1 cellular context compared by ENCODE assay signal in the genomic region with DNA sequence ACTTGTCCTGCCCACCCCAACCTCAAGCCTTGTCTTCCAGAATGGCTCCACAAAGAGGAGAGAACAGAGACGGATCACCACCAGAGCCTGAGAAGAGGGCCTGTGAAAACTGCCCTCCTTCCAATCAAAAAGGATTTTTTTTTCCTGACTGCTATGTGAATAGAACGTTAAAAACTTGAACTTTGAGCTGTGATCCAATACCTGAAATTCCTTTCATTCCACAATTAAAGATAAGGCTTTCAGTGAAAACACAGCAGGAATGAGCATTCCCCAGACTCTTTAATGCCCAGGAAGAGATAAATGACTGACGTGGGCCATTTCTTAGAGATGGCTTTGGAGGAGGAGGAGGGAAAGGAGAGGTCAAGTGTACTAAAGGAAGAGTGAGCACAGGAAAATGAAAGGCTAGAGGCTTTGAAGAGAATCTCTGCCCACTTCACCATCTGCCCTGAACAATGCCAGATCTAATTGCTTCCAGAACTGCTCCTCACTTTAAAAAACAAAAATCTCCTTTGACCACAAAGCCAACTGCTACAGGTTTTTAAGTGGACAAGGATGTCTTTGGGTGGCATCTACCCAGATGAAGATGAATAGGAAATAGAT.
TF ChIP-seq lines count a peak whose summit lies in the region.

No MANE protein-coding gene starts in this region.

TF ChIP-seq in HepG2, 621 proteins besides CTCF, POLR2A, EP300 and RAD21 (continued from another document and continues in another):
- TF ChIP-seq, protein P1, sequence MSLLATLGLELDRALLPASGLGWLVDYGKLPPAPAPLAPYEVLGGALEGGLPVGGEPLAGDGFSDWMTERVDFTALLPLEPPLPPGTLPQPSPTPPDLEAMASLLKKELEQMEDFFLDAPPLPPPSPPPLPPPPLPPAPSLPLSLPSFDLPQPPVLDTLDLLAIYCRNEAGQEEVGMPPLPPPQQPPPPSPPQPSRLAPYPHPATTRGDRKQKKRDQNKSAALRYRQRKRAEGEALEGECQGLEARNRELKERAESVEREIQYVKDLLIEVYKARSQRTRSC (CRISPR knock-in tag; IDR thresholded peaks at IDR 0.05; ENCODE audit: low read depth), result no peak
- TF ChIP-seq, protein P2, sequence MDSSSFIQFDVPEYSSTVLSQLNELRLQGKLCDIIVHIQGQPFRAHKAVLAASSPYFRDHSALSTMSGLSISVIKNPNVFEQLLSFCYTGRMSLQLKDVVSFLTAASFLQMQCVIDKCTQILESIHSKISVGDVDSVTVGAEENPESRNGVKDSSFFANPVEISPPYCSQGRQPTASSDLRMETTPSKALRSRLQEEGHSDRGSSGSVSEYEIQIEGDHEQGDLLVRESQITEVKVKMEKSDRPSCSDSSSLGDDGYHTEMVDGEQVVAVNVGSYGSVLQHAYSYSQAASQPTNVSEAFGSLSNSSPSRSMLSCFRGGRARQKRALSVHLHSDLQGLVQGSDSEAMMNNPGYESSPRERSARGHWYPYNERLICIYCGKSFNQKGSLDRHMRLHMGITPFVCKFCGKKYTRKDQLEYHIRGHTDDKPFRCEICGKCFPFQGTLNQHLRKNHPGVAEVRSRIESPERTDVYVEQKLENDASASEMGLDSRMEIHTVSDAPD (CRISPR knock-in tag; IDR thresholded peaks at IDR 0.05), result no peak
- TF ChIP-seq PPARG (CRISPR knock-in tag; conservative IDR thresholded peaks at IDR 0.05), result peak; percentile 50; the same call in 1 of the 2 replicates
- no peak for TF ChIP-seq ZSCAN22 (CRISPR knock-in tag; IDR thresholded peaks at IDR 0.05)
- TF ChIP-seq, protein P3, sequence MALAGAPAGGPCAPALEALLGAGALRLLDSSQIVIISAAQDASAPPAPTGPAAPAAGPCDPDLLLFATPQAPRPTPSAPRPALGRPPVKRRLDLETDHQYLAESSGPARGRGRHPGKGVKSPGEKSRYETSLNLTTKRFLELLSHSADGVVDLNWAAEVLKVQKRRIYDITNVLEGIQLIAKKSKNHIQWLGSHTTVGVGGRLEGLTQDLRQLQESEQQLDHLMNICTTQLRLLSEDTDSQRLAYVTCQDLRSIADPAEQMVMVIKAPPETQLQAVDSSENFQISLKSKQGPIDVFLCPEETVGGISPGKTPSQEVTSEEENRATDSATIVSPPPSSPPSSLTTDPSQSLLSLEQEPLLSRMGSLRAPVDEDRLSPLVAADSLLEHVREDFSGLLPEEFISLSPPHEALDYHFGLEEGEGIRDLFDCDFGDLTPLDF (CRISPR knock-in tag; IDR thresholded peaks at IDR 0.05), result no peak
- peak; percentile 92 for TF ChIP-seq HNF4A (CRISPR knock-in tag; IDR thresholded peaks at IDR 0.05)
- TF ChIP-seq, protein P4, sequence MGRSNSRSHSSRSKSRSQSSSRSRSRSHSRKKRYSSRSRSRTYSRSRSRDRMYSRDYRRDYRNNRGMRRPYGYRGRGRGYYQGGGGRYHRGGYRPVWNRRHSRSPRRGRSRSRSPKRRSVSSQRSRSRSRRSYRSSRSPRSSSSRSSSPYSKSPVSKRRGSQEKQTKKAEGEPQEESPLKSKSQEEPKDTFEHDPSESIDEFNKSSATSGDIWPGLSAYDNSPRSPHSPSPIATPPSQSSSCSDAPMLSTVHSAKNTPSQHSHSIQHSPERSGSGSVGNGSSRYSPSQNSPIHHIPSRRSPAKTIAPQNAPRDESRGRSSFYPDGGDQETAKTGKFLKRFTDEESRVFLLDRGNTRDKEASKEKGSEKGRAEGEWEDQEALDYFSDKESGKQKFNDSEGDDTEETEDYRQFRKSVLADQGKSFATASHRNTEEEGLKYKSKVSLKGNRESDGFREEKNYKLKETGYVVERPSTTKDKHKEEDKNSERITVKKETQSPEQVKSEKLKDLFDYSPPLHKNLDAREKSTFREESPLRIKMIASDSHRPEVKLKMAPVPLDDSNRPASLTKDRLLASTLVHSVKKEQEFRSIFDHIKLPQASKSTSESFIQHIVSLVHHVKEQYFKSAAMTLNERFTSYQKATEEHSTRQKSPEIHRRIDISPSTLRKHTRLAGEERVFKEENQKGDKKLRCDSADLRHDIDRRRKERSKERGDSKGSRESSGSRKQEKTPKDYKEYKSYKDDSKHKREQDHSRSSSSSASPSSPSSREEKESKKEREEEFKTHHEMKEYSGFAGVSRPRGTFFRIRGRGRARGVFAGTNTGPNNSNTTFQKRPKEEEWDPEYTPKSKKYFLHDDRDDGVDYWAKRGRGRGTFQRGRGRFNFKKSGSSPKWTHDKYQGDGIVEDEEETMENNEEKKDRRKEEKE (IDR thresholded peaks at IDR 0.05), result no peak
- TF ChIP-seq ZNF17 (CRISPR knock-in tag; IDR thresholded peaks at IDR 0.05), result no peak
- TF ChIP-seq ZBTB38 (CRISPR knock-in tag; IDR thresholded peaks at IDR 0.05), result no peak
- no peak for TF ChIP-seq ZNF383 (CRISPR knock-in tag; IDR thresholded peaks at IDR 0.05; ENCODE audit: borderline replicate concordance)
- no peak for TF ChIP-seq HNRNPUL1 (IDR thresholded peaks at IDR 0.05; ENCODE audit: low read depth, low read length)
- TF ChIP-seq EED (CRISPR knock-in tag; IDR thresholded peaks at IDR 0.05), result no peak
- TF ChIP-seq, protein P5, sequence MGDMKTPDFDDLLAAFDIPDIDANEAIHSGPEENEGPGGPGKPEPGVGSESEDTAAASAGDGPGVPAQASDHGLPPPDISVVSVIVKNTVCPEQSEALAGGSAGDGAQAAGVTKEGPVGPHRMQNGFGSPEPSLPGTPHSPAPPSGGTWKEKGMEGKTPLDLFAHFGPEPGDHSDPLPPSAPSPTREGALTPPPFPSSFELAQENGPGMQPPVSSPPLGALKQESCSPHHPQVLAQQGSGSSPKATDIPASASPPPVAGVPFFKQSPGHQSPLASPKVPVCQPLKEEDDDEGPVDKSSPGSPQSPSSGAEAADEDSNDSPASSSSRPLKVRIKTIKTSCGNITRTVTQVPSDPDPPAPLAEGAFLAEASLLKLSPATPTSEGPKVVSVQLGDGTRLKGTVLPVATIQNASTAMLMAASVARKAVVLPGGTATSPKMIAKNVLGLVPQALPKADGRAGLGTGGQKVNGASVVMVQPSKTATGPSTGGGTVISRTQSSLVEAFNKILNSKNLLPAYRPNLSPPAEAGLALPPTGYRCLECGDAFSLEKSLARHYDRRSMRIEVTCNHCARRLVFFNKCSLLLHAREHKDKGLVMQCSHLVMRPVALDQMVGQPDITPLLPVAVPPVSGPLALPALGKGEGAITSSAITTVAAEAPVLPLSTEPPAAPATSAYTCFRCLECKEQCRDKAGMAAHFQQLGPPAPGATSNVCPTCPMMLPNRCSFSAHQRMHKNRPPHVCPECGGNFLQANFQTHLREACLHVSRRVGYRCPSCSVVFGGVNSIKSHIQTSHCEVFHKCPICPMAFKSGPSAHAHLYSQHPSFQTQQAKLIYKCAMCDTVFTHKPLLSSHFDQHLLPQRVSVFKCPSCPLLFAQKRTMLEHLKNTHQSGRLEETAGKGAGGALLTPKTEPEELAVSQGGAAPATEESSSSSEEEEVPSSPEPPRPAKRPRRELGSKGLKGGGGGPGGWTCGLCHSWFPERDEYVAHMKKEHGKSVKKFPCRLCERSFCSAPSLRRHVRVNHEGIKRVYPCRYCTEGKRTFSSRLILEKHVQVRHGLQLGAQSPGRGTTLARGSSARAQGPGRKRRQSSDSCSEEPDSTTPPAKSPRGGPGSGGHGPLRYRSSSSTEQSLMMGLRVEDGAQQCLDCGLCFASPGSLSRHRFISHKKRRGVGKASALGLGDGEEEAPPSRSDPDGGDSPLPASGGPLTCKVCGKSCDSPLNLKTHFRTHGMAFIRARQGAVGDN (CRISPR knock-in tag; IDR thresholded peaks at IDR 0.05), result no peak
- TF ChIP-seq, protein P6, sequence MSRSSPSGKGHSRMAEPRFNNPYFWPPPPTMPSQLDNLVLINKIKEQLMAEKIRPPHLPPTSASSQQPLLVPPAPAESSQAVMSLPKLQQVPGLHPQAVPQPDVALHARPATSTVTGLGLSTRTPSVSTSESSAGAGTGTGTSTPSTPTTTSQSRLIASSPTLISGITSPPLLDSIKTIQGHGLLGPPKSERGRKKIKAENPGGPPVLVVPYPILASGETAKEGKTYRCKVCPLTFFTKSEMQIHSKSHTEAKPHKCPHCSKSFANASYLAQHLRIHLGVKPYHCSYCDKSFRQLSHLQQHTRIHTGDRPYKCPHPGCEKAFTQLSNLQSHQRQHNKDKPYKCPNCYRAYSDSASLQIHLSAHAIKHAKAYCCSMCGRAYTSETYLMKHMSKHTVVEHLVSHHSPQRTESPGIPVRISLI (CRISPR knock-in tag; IDR thresholded peaks at IDR 0.05; ENCODE audit: borderline replicate concordance), result peak; percentile 96
- TF ChIP-seq TBL1XR1 (IDR thresholded peaks at IDR 0.05; ENCODE audit: borderline replicate concordance, low read length, partially characterized antibody), result no peak
- no peak for TF ChIP-seq GABPA (IDR thresholded peaks at IDR 0.05; ENCODE audit: low read depth, low read length)
- TF ChIP-seq GABPA (CRISPR knock-in tag; IDR thresholded peaks at IDR 0.05; ENCODE audit: low read depth), result peak; percentile 44; the same call in 1 of the 2 replicates
- TF ChIP-seq, protein P7, sequence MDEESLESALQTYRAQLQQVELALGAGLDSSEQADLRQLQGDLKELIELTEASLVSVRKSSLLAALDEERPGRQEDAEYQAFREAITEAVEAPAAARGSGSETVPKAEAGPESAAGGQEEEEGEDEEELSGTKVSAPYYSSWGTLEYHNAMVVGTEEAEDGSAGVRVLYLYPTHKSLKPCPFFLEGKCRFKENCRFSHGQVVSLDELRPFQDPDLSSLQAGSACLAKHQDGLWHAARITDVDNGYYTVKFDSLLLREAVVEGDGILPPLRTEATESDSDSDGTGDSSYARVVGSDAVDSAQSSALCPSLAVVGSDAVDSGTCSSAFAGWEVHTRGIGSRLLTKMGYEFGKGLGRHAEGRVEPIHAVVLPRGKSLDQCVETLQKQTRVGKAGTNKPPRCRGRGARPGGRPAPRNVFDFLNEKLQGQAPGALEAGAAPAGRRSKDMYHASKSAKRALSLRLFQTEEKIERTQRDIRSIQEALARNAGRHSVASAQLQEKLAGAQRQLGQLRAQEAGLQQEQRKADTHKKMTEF (CRISPR knock-in tag; IDR thresholded peaks at IDR 0.05), result peak; percentile 49; the same call in 1 of the 2 replicates
- no peak for TF ChIP-seq CBX5 (CRISPR knock-in tag; IDR thresholded peaks at IDR 0.05; ENCODE audit: borderline replicate concordance)
- peak; percentile 70; the same call in 1 of the 2 replicates for TF ChIP-seq POGZ (CRISPR knock-in tag; IDR thresholded peaks at IDR 0.05)
- no peak for TF ChIP-seq THYN1 (CRISPR knock-in tag; IDR thresholded peaks at IDR 0.05; ENCODE audit: borderline replicate concordance, low read depth)
- TF ChIP-seq, protein P8, sequence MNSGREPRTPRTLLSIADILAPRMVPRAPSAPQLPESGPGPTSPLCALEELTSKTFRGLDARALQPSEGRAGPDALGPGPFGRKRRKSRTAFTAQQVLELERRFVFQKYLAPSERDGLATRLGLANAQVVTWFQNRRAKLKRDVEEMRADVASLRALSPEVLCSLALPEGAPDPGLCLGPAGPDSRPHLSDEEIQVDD (CRISPR knock-in tag; IDR thresholded peaks at IDR 0.05; ENCODE audit: borderline replicate concordance), result no peak
- TF ChIP-seq ZNF737 (CRISPR knock-in tag; IDR thresholded peaks at IDR 0.05; ENCODE audit: borderline replicate concordance), result no peak
- TF ChIP-seq KDM1A (CRISPR knock-in tag; IDR thresholded peaks at IDR 0.05), result no peak
- no peak for TF ChIP-seq ZNF572 (CRISPR knock-in tag; IDR thresholded peaks at IDR 0.05)
- no peak for TF ChIP-seq ZNF468 (CRISPR knock-in tag; IDR thresholded peaks at IDR 0.05)
- TF ChIP-seq ZNF670 (CRISPR knock-in tag; IDR thresholded peaks at IDR 0.05; ENCODE audit: borderline replicate concordance), result no peak
- TF ChIP-seq ZNF510 (CRISPR knock-in tag; IDR thresholded peaks at IDR 0.05; ENCODE audit: low read depth), result no peak
- TF ChIP-seq RBAK (CRISPR knock-in tag; IDR thresholded peaks at IDR 0.05), result no peak
- TF ChIP-seq PRMT3 (CRISPR knock-in tag; IDR thresholded peaks at IDR 0.05; ENCODE audit: borderline replicate concordance, low read depth), result no peak
- no peak for TF ChIP-seq NR2F2 (IDR thresholded peaks at IDR 0.05; ENCODE audit: borderline replicate concordance, low read depth)
- TF ChIP-seq SETDB1 (CRISPR knock-in tag; IDR thresholded peaks at IDR 0.05; ENCODE audit: borderline replicate concordance), result no peak
- TF ChIP-seq, protein P9, sequence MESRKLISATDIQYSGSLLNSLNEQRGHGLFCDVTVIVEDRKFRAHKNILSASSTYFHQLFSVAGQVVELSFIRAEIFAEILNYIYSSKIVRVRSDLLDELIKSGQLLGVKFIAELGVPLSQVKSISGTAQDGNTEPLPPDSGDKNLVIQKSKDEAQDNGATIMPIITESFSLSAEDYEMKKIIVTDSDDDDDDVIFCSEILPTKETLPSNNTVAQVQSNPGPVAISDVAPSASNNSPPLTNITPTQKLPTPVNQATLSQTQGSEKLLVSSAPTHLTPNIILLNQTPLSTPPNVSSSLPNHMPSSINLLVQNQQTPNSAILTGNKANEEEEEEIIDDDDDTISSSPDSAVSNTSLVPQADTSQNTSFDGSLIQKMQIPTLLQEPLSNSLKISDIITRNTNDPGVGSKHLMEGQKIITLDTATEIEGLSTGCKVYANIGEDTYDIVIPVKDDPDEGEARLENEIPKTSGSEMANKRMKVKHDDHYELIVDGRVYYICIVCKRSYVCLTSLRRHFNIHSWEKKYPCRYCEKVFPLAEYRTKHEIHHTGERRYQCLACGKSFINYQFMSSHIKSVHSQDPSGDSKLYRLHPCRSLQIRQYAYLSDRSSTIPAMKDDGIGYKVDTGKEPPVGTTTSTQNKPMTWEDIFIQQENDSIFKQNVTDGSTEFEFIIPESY (CRISPR knock-in tag; IDR thresholded peaks at IDR 0.05), result no peak
- TF ChIP-seq, protein P10, sequence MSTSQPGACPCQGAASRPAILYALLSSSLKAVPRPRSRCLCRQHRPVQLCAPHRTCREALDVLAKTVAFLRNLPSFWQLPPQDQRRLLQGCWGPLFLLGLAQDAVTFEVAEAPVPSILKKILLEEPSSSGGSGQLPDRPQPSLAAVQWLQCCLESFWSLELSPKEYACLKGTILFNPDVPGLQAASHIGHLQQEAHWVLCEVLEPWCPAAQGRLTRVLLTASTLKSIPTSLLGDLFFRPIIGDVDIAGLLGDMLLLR (CRISPR knock-in tag; IDR thresholded peaks at IDR 0.05), result no peak
- TF ChIP-seq ZFP37 (CRISPR knock-in tag; IDR thresholded peaks at IDR 0.05; ENCODE audit: borderline replicate concordance), result no peak
- no peak for TF ChIP-seq ZNF83 (CRISPR knock-in tag; IDR thresholded peaks at IDR 0.05; ENCODE audit: borderline replicate concordance)
- TF ChIP-seq, protein P11, sequence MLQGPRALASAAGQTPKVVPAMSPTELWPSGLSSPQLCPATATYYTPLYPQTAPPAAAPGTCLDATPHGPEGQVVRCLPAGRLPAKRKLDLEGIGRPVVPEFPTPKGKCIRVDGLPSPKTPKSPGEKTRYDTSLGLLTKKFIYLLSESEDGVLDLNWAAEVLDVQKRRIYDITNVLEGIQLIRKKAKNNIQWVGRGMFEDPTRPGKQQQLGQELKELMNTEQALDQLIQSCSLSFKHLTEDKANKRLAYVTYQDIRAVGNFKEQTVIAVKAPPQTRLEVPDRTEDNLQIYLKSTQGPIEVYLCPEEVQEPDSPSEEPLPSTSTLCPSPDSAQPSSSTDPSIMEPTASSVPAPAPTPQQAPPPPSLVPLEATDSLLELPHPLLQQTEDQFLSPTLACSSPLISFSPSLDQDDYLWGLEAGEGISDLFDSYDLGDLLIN (CRISPR knock-in tag; IDR thresholded peaks at IDR 0.05; ENCODE audit: borderline replicate concordance), result no peak
- TF ChIP-seq, protein P12, sequence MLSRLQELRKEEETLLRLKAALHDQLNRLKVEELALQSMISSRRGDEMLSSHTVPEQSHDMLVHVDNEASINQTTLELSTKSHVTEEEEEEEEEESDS (CRISPR knock-in tag; IDR thresholded peaks at IDR 0.05; ENCODE audit: borderline replicate concordance), result no peak
